In the genomic region with DNA sequence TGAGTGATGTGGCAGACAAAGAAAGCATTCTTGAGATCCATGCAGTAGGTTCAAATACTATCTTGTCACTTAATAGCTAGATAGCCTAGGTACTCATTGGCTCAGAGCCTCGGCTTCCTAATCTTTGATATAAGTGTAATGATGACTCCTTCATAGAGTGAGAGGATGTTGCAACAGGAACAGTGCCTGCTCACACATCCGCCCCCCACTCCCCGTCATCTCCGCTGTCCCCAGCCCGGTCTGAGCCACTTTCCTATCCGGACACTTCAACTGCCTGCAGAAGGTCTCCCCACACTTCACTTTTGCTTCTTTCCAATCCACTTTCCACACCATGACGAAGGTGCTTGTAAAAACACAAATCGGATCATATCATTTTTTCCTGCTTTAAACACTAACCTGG, we compare ENCODE assay signal across 15 cellular contexts.
DNase-seq lines count a peak whose midpoint lies in the region; ATAC-seq and TF ChIP-seq lines count a peak whose summit lies in the region.
"Had no signal": no experiment of that assay in that cellular context is flagged by ENCODE, and none has a peak within 500 bp of the region (broad histone marks: within the 10 kb centered on the region; RNA-seq: fewer than 3 reads in every experiment).

No MANE protein-coding gene starts in this region.

- DNase-seq in HT1080 (ENCODE audit: low read depth) (peak; percentile 75), NB4 (ENCODE audit: low read depth) (peak; percentile 47), DMS79 treated with DMSO at 0.1 percent for 48 hours (lab: John Stamatoyannopoulos, UW) (no peak), mucosa of descending colon (no peak), NCI-H1436 treated with DMSO at 0.1 percent for 48 hours (lab: John Stamatoyannopoulos, UW) (no peak)
- no peak for DNase-seq in stimulated activated CD8-positive, alpha-beta memory T cell treated with anti-CD3 and anti-CD28 coated beads, Interleukin-4, amount 100 ng/mL, for 48 hours
- DNase-seq: CD4-positive, alpha-beta memory T cell; DMS153; DND-41; GDM1 had no signal

- no peaks in the 10 kb centered on the region for H3K27me3 ChIP-seq in layer of hippocampus (ENCODE audit: control insufficient read depth, insufficient read depth, low read length)

- no peaks in the 10 kb centered on the region for H3K36me3 ChIP-seq in mucosa of descending colon (ENCODE audit: low read depth)

- intact Hi-C loops in mucosa of descending colon (cut with DNase I, micrococcal nuclease): no loop called here

- H3K27ac ChIP-seq in angular gyrus (ENCODE audit: low read depth, low read length) (peak overlapping the region; percentile 29), layer of hippocampus (ENCODE audit: low read depth, low read length) (peak overlapping the region; percentile 69)
- H3K27ac ChIP-seq: C4-2B, HL-60 had no signal

- no peak overlapping the region for H3K4me3 ChIP-seq in NB4 (ENCODE audit: low read depth, low read length)
- no peak overlapping the region for H3K4me3 ChIP-seq in mucosa of descending colon
- H3K4me3 ChIP-seq: GM23338 had no signal

- no peak for ATAC-seq in mucosa of descending colon

- H3K4me1 ChIP-seq in mucosa of descending colon (ENCODE audit: low read depth): no peaks in the 10 kb centered on the region

- TF ChIP-seq CTCF in NB4 (IDR thresholded peaks at IDR 0.05; ENCODE audit: low read depth, low read length) (no peak), mucosa of descending colon (IDR thresholded peaks at IDR 0.05) (no peak)

- H3K9me3 ChIP-seq in mucosa of descending colon: no peaks in the 10 kb centered on the region

- TF ChIP-seq POLR2A in NB4 (IDR thresholded peaks at IDR 0.05; ENCODE audit: extremely low read depth, insufficient read length): no peak

Comparison
In these comparisons a context has a peak if more than half of its experiments do, and no peak if none do; other contexts are left out.
1. DNase-seq: peak in HT1080 (single experiment) and NB4 (single experiment); none in DMS79 treated with DMSO at 0.1 percent for 48 hours (single experiment), mucosa of descending colon (0 of 3), stimulated activated CD8-positive, alpha-beta memory T cell treated with anti-CD3 and anti-CD28 coated beads, Interleukin-4, amount 100 ng/mL, for 48 hours (single experiment) and NCI-H1436 treated with DMSO at 0.1 percent for 48 hours (single experiment).